ENCODE assay signal across 1 cellular context in the genomic region with DNA sequence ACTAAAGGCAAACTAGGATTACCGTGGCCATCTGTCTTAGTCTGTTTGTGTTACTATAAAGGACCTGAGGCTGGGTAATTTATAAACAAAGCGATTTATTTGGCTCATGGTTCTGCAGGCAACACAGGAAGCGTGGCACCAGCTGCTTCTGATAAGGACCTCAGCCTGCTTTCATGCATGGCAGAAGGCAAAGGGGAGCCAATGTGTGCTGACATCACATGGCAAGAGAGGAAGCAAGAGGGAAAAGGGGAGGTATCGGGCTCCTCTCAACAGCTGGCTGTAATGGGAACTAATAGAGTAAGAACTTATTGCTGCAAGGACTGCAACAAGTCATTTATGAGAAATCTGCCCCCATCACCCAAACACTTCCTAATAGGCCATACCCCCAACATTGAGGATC.
TF ChIP-seq lines count a peak whose summit lies in the region.

No MANE protein-coding gene starts in this region.

TF ChIP-seq in GM23338, 12 proteins besides CTCF, POLR2A, EP300 and RAD21 (continued from another document):
- TF ChIP-seq REST (IDR thresholded peaks at IDR 0.05; ENCODE audit: unreplicated experiment) = no peak
- TF ChIP-seq ZNF114 (CRISPR knock-in tag; IDR thresholded peaks at IDR 0.05) = no peak
- no peak for TF ChIP-seq CREB1 (CRISPR knock-in tag; IDR thresholded peaks at IDR 0.05; ENCODE audit: low read depth)
- TF ChIP-seq ETS1 (IDR thresholded peaks at IDR 0.05) = no peak
TF ChIP-seq in GM23338: peak in this region for 0.
